Comparison of ENCODE assay signal across 30 cellular contexts in the genomic region with DNA sequence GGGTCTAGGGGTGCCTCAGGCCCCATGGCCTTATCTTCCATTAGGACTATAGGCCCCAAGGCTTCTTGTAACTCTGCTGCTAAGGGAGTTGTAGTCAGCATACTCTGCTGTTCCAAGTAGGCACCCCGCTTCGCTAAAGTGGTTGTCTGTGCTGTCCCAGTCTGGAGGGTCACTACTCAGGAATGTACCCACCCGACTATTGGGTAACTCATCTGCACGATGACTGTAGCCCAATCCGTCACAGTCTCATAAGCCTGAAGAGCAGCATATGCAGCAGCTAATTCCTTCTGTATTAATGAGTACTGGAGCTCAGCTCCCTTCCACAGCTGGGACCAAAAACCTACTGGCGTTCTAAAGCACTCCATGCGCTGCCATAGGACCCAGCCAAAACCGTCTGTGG.
"Had no signal": no experiment of that assay in that cellular context is flagged by ENCODE, and none has a peak within 500 bp of the region (broad histone marks: within the 10 kb centered on the region; RNA-seq: fewer than 3 reads in every experiment).

No MANE protein-coding gene starts in this region.

- DNase-seq: activated CD4-positive, alpha-beta T cell treated with anti-CD3 and anti-CD28 coated beads for 4 hours; activated CD4-positive, alpha-beta T cell treated with anti-CD3 and anti-CD28 coated beads, Interleukin-2, amount 50 U/mL, for 4 hours; activated CD8-positive, alpha-beta memory T cell treated with anti-CD3 and anti-CD28 coated beads, Interleukin-2, amount 50 U/mL, for 48 hours; activated CD8-positive, alpha-beta T cell treated with anti-CD3 and anti-CD28 coated beads, Interleukin-2, amount 10 ng/mL, durations not matched to agents 7 days and 5 days; activated naive CD4-positive, alpha-beta T cell treated with anti-CD3 and anti-CD28 coated beads, Interleukin-2, amount 50 U/mL, for 16 hours; activated naive CD8-positive, alpha-beta T cell treated with anti-CD3 and anti-CD28 coated beads, Interleukin-2, amount 10 ng/mL, durations not matched to agents 7 days and 5 days; activated T-cell treated with anti-CD3 and anti-CD28 coated beads, Interleukin-2, amount 50 U/mL, for 1 hour; adrenal gland; Kasumi-1; NCI-H1048; NCI-H1417; NCI-H1694; NCI-H2029; NCI-H2107; NCI-H2171 treated with DMSO at 0.1 percent for 48 hours; NCI-H226; NCI-H526 treated with DMSO at 0.1 percent for 48 hours; NCI-H82; NK-92 treated with Interleukin-12 subunit alpha and Interleukin-12 subunit beta, amount 100 ng/mL, for 24 hours; OCI-M1; RPMI8226; SJCRH30; SK-N-SH; T-helper 1 cell; WERI-Rb-1 had no signal

- ATAC-seq: activated CD4-positive, CD25-positive, alpha-beta regulatory T cell treated with anti-CD3 and anti-CD28 coated beads, Interleukin-2, amount 50 U/mL, for 24 hours; activated CD8-positive, alpha-beta T cell treated with anti-CD3 and anti-CD28 coated beads, Interleukin-2, amount 10 ng/mL, durations not matched to agents 7 days and 5 days; body of pancreas; Panc1; Right ventricle myocardium inferior had no signal

- H3K4me3 ChIP-seq: adrenal gland, ascending aorta, body of pancreas, SJCRH30 had no signal
